1 cellular context compared by ENCODE assay signal in genomic region chr6:7910654-7911344, GRCh38.
TF ChIP-seq lines count a peak whose summit lies in the region.

TXNDC5 (minus strand) TSS chr6:7910788; CDS start chr6:7910776, 12 bp downstream.

TF ChIP-seq in K562, 482 proteins besides CTCF, POLR2A, EP300 and RAD21 (continued from another document and continues in another):
- peak; percentile 13 to 91 (median 49); a peak in 3 of 6 replicates for TF ChIP-seq ZBTB11 (CRISPR knock-in tag; IDR thresholded peaks at IDR 0.05)
- no peak for TF ChIP-seq ZNF263 (CRISPR knock-in tag; IDR thresholded peaks at IDR 0.05; ENCODE audit: borderline replicate concordance)
- no peak for TF ChIP-seq ZNF212 (CRISPR knock-in tag; IDR thresholded peaks at IDR 0.05)
- TF ChIP-seq ZNF589 (CRISPR knock-in tag; IDR thresholded peaks at IDR 0.05; ENCODE audit: low read depth): no peak
- TF ChIP-seq PRDM10 (IDR thresholded peaks at IDR 0.05; ENCODE audit: partially characterized antibody): no peak
- no peak for TF ChIP-seq KAT8 (IDR thresholded peaks at IDR 0.05; ENCODE audit: low read depth)
- TF ChIP-seq ZBTB1 (CRISPR knock-in tag; IDR thresholded peaks at IDR 0.05; ENCODE audit: borderline replicate concordance, low read depth): peak; percentile 24; the same call in 1 of the 2 replicates
- no peak for TF ChIP-seq SFPQ (IDR thresholded peaks at IDR 0.05; ENCODE audit: low read depth, low read length)
- no peak for TF ChIP-seq FOSL1 (tag; conservative IDR thresholded peaks at IDR 0.05)
- no peak for TF ChIP-seq ELF4 (CRISPR knock-in tag; IDR thresholded peaks at IDR 0.05)
- no peak for TF ChIP-seq ZNF41 (CRISPR knock-in tag; conservative IDR thresholded peaks at IDR 0.05)
- TF ChIP-seq, protein P1, sequence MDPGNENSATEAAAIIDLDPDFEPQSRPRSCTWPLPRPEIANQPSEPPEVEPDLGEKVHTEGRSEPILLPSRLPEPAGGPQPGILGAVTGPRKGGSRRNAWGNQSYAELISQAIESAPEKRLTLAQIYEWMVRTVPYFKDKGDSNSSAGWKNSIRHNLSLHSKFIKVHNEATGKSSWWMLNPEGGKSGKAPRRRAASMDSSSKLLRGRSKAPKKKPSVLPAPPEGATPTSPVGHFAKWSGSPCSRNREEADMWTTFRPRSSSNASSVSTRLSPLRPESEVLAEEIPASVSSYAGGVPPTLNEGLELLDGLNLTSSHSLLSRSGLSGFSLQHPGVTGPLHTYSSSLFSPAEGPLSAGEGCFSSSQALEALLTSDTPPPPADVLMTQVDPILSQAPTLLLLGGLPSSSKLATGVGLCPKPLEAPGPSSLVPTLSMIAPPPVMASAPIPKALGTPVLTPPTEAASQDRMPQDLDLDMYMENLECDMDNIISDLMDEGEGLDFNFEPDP (CRISPR knock-in tag; IDR thresholded peaks at IDR 0.05): no peak
- TF ChIP-seq CBX5 (IDR thresholded peaks at IDR 0.05; ENCODE audit: borderline replicate concordance, low read depth): no peak
- TF ChIP-seq ZNF253 (CRISPR knock-in tag; conservative IDR thresholded peaks at IDR 0.05): no peak
- no peak for TF ChIP-seq ZKSCAN8 (CRISPR knock-in tag; IDR thresholded peaks at IDR 0.05)
- TF ChIP-seq, protein P2, sequence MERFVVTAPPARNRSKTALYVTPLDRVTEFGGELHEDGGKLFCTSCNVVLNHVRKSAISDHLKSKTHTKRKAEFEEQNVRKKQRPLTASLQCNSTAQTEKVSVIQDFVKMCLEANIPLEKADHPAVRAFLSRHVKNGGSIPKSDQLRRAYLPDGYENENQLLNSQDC (CRISPR knock-in tag; IDR thresholded peaks at IDR 0.05): no peak
- TF ChIP-seq MAZ (CRISPR knock-in tag; conservative IDR thresholded peaks at IDR 0.05 in 1 of 2, IDR thresholded peaks at IDR 0.05 in 1 of 2): peak; percentile 52 to 69; a peak in 3 of 4 replicates
- TF ChIP-seq RBM25 (IDR thresholded peaks at IDR 0.05; ENCODE audit: low read depth, low read length, severe bottlenecking): no peak
- no peak for TF ChIP-seq ZFP91 (CRISPR knock-in tag; IDR thresholded peaks at IDR 0.05)
- peak; percentile 60 for TF ChIP-seq RBFOX2 (IDR thresholded peaks at IDR 0.05; ENCODE audit: low read depth, low read length)
- TF ChIP-seq YBX1 (IDR thresholded peaks at IDR 0.05): no peak
- peak; percentile 59 for TF ChIP-seq SUPT5H (IDR thresholded peaks at IDR 0.05)
- TF ChIP-seq BACH1 (tag; IDR thresholded peaks at IDR 0.05): no peak
- TF ChIP-seq, protein P3, sequence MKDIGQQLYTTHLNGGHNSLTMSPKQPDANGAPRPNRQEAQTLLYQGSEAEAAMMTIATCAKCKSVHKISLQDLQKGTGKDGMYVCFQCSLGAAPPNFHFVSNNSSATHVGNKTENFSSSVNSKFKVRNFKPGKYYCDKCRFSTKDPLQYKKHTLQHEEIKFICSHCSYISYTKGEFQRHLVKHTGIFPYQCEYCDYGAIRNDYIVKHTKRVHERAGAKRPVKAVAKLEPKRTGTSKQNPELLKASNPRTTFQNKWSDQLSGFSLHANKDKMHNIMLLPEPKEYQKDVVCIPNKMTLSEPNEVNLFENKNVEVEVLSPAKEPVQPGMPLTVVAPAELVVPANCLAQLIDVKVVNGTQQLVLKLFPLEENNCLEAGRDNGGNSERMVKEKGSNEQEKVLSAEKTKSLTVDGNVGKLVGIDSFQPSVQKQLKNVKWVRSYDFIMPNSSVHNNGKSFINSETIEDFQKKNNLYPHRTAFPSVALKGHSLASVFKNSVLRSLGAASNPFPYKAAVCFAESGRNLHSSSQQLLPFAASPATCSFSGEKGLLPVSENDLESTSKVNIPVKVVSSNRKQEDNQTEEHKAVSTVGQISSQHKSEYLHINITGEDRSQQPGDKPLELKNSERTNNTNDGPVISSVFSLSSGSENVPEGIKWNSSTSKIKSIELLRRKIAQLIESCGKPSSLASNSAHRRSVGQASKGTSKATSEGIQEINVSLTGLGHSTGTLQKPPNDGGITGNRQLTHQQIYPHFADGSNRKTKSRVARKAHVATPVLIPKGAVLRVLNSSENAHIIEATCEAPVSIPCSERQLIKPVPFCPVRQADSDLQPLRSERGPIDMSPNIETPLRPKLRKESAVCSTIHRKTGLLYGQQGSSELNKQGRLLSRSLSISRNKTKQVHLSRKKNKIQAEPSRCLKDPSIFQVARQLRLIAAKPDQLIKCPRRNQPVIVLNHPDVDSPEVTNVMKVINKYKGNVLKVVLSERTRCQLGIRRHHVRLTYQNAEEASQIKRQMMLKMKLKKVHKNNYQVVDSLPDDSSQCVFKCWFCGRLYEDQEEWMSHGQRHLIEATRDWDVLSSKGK (CRISPR knock-in tag; IDR thresholded peaks at IDR 0.05): no peak
- no peak for TF ChIP-seq TAF15 (IDR thresholded peaks at IDR 0.05; ENCODE audit: low read depth, low read length)
- no peak for TF ChIP-seq HMGN3 (IDR thresholded peaks at IDR 0.05; ENCODE audit: borderline replicate concordance, extremely low read depth, insufficient read length, low read depth, low read length)
- TF ChIP-seq MXD1 (CRISPR knock-in tag; IDR thresholded peaks at IDR 0.05; ENCODE audit: borderline replicate concordance, poor library complexity, severe bottlenecking): no peak
- peak; percentile 20 to 62; a peak in 1 of 4 replicates for TF ChIP-seq NONO (IDR thresholded peaks at IDR 0.05; ENCODE audit: low read depth in 2 of 2, low read length in 1 of 2)
- TF ChIP-seq CEBPZ (IDR thresholded peaks at IDR 0.05; ENCODE audit: borderline replicate concordance, low read depth, low read length): no peak
- TF ChIP-seq MIER1 (IDR thresholded peaks at IDR 0.05; ENCODE audit: low read depth): no peak
- TF ChIP-seq NFIC (IDR thresholded peaks at IDR 0.05): no peak
- no peak for TF ChIP-seq TARDBP (IDR thresholded peaks at IDR 0.05)
- TF ChIP-seq TRIM24 (IDR thresholded peaks at IDR 0.05): no peak
- peak; percentile 88; the same call in 1 of the 2 replicates for TF ChIP-seq KDM2B (CRISPR knock-in tag; IDR thresholded peaks at IDR 0.05)
- TF ChIP-seq MTA3 (IDR thresholded peaks at IDR 0.05; ENCODE audit: borderline replicate concordance): peak; percentile 30; the same call in 1 of the 2 replicates
- 0 out of 2 replicates have a peak, but pooled peaks have one; percentile 9 for TF ChIP-seq JUND (IDR thresholded peaks at IDR 0.05; ENCODE audit: borderline replicate concordance, low read depth, low read length)
- TF ChIP-seq JUND (tag; IDR thresholded peaks at IDR 0.05; ENCODE audit: borderline replicate concordance, low read depth, low read length): no peak
- no peak for TF ChIP-seq GTF2E2 (tag; IDR thresholded peaks at IDR 0.05)
- no peak for TF ChIP-seq DDX20 (tag; IDR thresholded peaks at IDR 0.05; ENCODE audit: low read depth)
- TF ChIP-seq ZNF282 (CRISPR knock-in tag; IDR thresholded peaks at IDR 0.05): no peak
- no peak for TF ChIP-seq HLTF (IDR thresholded peaks at IDR 0.05)
- no peak for TF ChIP-seq CREB1 (IDR thresholded peaks at IDR 0.05)
- no peak for TF ChIP-seq CREB1 (CRISPR knock-in tag; IDR thresholded peaks at IDR 0.05)
- TF ChIP-seq TBP (optimal IDR thresholded peaks at IDR 0.05; ENCODE audit: low read depth, low read length): peak; percentile 35
- TF ChIP-seq ZFX (CRISPR knock-in tag; IDR thresholded peaks at IDR 0.05): peak; percentile 55
- peak in 1 of 2 experiments; percentile 27; a peak in 1 of 4 replicates for TF ChIP-seq RCOR1 (IDR thresholded peaks at IDR 0.05; ENCODE audit: borderline replicate concordance in 1 of 2, low read depth in 2 of 2, low read length in 2 of 2)
